Comparison of ENCODE assay signal across 1 cellular context in the genomic region with DNA sequence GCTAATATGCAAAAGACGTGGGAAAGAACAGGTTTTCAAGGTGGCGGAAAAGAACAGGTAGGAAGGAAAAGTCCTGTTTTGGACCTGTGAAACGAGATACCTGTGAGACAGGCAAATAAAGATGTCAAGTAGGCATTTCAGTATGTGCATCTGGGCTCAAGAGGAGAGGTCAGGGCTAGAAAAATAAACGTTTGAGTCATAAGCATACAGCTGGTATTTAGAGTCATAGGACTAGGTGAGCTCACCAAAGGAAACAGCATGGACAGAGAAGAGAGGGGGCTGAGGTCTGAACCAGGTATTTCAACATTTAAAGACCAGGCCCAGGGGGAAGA.
TF ChIP-seq lines count a peak whose summit lies in the region.

No MANE protein-coding gene starts in this region.

TF ChIP-seq in K562, 482 proteins besides CTCF, POLR2A, EP300 and RAD21 (continues in another document):
- no peak for TF ChIP-seq PHF21A (IDR thresholded peaks at IDR 0.05; ENCODE audit: borderline replicate concordance, low read depth)
- no peak for TF ChIP-seq CCNT2 (IDR thresholded peaks at IDR 0.05; ENCODE audit: borderline replicate concordance, extremely low read depth, insufficient read length, low read depth, low read length)
- no peak for TF ChIP-seq NCOA6 (IDR thresholded peaks at IDR 0.05)
- TF ChIP-seq BRF2 (IDR thresholded peaks at IDR 0.05; ENCODE audit: borderline replicate concordance, insufficient read depth, insufficient read length), result no peak
- peak; percentile 69 for TF ChIP-seq ATF3 (IDR thresholded peaks at IDR 0.05)
- no peak for TF ChIP-seq ATF3 (CRISPR knock-in tag; conservative IDR thresholded peaks at IDR 0.05)
- 0 out of 2 replicates have a peak, but pooled peaks have one; percentile 11 for TF ChIP-seq ZNF766 (CRISPR knock-in tag; conservative IDR thresholded peaks at IDR 0.05)
- no peak for TF ChIP-seq NR4A1 (CRISPR knock-in tag; IDR thresholded peaks at IDR 0.05)
- no peak for TF ChIP-seq NR4A1 (tag; IDR thresholded peaks at IDR 0.05)
- TF ChIP-seq, protein P1, sequence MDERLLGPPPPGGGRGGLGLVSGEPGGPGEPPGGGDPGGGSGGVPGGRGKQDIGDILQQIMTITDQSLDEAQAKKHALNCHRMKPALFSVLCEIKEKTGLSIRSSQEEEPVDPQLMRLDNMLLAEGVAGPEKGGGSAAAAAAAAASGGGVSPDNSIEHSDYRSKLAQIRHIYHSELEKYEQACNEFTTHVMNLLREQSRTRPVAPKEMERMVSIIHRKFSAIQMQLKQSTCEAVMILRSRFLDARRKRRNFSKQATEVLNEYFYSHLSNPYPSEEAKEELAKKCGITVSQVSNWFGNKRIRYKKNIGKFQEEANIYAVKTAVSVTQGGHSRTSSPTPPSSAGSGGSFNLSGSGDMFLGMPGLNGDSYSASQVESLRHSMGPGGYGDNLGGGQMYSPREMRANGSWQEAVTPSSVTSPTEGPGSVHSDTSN (CRISPR knock-in tag; IDR thresholded peaks at IDR 0.05; ENCODE audit: low read depth), result no peak
- TF ChIP-seq, protein P1 (tag; conservative IDR thresholded peaks at IDR 0.05; ENCODE audit: low read depth), result no peak
- TF ChIP-seq ZNF311 (CRISPR knock-in tag; IDR thresholded peaks at IDR 0.05), result no peak
- no peak for TF ChIP-seq ZNF707 (CRISPR knock-in tag; conservative IDR thresholded peaks at IDR 0.05)
- no peak for TF ChIP-seq MITF (IDR thresholded peaks at IDR 0.05)
- no peak for TF ChIP-seq BDP1 (IDR thresholded peaks at IDR 0.05; ENCODE audit: insufficient read depth, insufficient read length)
- TF ChIP-seq AFF4 (CRISPR knock-in tag; IDR thresholded peaks at IDR 0.05), result no peak
- no peak for TF ChIP-seq COPS2 (conservative IDR thresholded peaks at IDR 0.05)
- TF ChIP-seq MAZ (CRISPR knock-in tag; conservative IDR thresholded peaks at IDR 0.05 in 1 of 2, IDR thresholded peaks at IDR 0.05 in 1 of 2), result no peak
- no peak for TF ChIP-seq ZNF778 (CRISPR knock-in tag; IDR thresholded peaks at IDR 0.05)
- TF ChIP-seq SNAPC5 (CRISPR knock-in tag; IDR thresholded peaks at IDR 0.05), result no peak
- TF ChIP-seq ZNF76 (CRISPR knock-in tag; IDR thresholded peaks at IDR 0.05; ENCODE audit: borderline replicate concordance), result no peak
- TF ChIP-seq, protein P2, sequence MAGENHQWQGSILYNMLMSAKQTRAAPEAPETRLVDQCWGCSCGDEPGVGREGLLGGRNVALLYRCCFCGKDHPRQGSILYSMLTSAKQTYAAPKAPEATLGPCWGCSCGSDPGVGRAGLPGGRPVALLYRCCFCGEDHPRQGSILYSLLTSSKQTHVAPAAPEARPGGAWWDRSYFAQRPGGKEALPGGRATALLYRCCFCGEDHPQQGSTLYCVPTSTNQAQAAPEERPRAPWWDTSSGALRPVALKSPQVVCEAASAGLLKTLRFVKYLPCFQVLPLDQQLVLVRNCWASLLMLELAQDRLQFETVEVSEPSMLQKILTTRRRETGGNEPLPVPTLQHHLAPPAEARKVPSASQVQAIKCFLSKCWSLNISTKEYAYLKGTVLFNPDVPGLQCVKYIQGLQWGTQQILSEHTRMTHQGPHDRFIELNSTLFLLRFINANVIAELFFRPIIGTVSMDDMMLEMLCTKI (IDR thresholded peaks at IDR 0.05; ENCODE audit: partially characterized antibody), result no peak
- no peak for TF ChIP-seq NFIX (CRISPR knock-in tag; IDR thresholded peaks at IDR 0.05; ENCODE audit: low read depth)
- TF ChIP-seq, protein P3, sequence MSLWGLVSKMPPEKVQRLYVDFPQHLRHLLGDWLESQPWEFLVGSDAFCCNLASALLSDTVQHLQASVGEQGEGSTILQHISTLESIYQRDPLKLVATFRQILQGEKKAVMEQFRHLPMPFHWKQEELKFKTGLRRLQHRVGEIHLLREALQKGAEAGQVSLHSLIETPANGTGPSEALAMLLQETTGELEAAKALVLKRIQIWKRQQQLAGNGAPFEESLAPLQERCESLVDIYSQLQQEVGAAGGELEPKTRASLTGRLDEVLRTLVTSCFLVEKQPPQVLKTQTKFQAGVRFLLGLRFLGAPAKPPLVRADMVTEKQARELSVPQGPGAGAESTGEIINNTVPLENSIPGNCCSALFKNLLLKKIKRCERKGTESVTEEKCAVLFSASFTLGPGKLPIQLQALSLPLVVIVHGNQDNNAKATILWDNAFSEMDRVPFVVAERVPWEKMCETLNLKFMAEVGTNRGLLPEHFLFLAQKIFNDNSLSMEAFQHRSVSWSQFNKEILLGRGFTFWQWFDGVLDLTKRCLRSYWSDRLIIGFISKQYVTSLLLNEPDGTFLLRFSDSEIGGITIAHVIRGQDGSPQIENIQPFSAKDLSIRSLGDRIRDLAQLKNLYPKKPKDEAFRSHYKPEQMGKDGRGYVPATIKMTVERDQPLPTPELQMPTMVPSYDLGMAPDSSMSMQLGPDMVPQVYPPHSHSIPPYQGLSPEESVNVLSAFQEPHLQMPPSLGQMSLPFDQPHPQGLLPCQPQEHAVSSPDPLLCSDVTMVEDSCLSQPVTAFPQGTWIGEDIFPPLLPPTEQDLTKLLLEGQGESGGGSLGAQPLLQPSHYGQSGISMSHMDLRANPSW (CRISPR knock-in tag; IDR thresholded peaks at IDR 0.05), result no peak
- TF ChIP-seq FIP1L1 (IDR thresholded peaks at IDR 0.05; ENCODE audit: low read depth, low read length, poor library complexity, severe bottlenecking), result no peak
- no peak for TF ChIP-seq ASH1L (IDR thresholded peaks at IDR 0.05; ENCODE audit: borderline replicate concordance, low read depth, partially characterized antibody)
- no peak for TF ChIP-seq ZBED1 (IDR thresholded peaks at IDR 0.05)
- TF ChIP-seq JUN (IDR thresholded peaks at IDR 0.05; ENCODE audit: borderline replicate concordance, low read depth, low read length), result 0 out of 2 replicates have a peak, but pooled peaks have one; percentile 46
- no peak for TF ChIP-seq JUN (CRISPR knock-in tag; IDR thresholded peaks at IDR 0.05; ENCODE audit: borderline replicate concordance)
- TF ChIP-seq MIER1 (IDR thresholded peaks at IDR 0.05; ENCODE audit: low read depth), result no peak
- TF ChIP-seq THRA (IDR thresholded peaks at IDR 0.05), result no peak
- no peak for TF ChIP-seq SNIP1 (IDR thresholded peaks at IDR 0.05; ENCODE audit: low read depth)
- TF ChIP-seq ZBTB8A (IDR thresholded peaks at IDR 0.05; ENCODE audit: partially characterized antibody), result no peak
- no peak for TF ChIP-seq ZNF134 (CRISPR knock-in tag; conservative IDR thresholded peaks at IDR 0.05)
- no peak for TF ChIP-seq NFE2L1 (tag; IDR thresholded peaks at IDR 0.05; ENCODE audit: borderline replicate concordance, low read depth)
- TF ChIP-seq KAT2B (IDR thresholded peaks at IDR 0.05; ENCODE audit: low read depth, low read length), result no peak
- 0 out of 2 replicates have a peak, but pooled peaks have one; percentile 8 for TF ChIP-seq ZKSCAN8 (CRISPR knock-in tag; IDR thresholded peaks at IDR 0.05)
- no peak for TF ChIP-seq LCOR (CRISPR knock-in tag; IDR thresholded peaks at IDR 0.05)
- TF ChIP-seq FOXJ2 (tag; IDR thresholded peaks at IDR 0.05), result no peak
- no peak for TF ChIP-seq THRAP3 (IDR thresholded peaks at IDR 0.05; ENCODE audit: borderline replicate concordance)
- TF ChIP-seq, protein P4, sequence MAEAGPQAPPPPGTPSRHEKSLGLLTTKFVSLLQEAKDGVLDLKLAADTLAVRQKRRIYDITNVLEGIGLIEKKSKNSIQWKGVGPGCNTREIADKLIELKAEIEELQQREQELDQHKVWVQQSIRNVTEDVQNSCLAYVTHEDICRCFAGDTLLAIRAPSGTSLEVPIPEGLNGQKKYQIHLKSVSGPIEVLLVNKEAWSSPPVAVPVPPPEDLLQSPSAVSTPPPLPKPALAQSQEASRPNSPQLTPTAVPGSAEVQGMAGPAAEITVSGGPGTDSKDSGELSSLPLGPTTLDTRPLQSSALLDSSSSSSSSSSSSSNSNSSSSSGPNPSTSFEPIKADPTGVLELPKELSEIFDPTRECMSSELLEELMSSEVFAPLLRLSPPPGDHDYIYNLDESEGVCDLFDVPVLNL (CRISPR knock-in tag; IDR thresholded peaks at IDR 0.05; ENCODE audit: low read depth), result no peak
- TF ChIP-seq, protein P5, sequence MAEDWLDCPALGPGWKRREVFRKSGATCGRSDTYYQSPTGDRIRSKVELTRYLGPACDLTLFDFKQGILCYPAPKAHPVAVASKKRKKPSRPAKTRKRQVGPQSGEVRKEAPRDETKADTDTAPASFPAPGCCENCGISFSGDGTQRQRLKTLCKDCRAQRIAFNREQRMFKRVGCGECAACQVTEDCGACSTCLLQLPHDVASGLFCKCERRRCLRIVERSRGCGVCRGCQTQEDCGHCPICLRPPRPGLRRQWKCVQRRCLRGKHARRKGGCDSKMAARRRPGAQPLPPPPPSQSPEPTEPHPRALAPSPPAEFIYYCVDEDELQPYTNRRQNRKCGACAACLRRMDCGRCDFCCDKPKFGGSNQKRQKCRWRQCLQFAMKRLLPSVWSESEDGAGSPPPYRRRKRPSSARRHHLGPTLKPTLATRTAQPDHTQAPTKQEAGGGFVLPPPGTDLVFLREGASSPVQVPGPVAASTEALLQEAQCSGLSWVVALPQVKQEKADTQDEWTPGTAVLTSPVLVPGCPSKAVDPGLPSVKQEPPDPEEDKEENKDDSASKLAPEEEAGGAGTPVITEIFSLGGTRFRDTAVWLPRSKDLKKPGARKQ (CRISPR knock-in tag; IDR thresholded peaks at IDR 0.05), result no peak
- peak; percentile 20; the same call in 1 of the 2 replicates for TF ChIP-seq C11orf30 (IDR thresholded peaks at IDR 0.05; ENCODE audit: low read depth)
